10 cellular contexts compared by ENCODE assay signal in genomic region chr1:159915571-159916239, GRCh38. TPM values are rescaled to one million over a fixed set of nuclear protein-coding genes. Genes with fewer than 3 reads are reported as not detected.
DNase-seq lines count a peak whose midpoint lies in the region; ATAC-seq and TF ChIP-seq lines count a peak whose summit lies in the region.
"Had no signal": no experiment of that assay in that cellular context is flagged by ENCODE, and none has a peak within 500 bp of the region (broad histone marks: within the 10 kb centered on the region; RNA-seq: fewer than 3 reads in every experiment).

No MANE protein-coding gene starts in this region.

- H3K9ac ChIP-seq in NT2/D1 (ENCODE audit: insufficient read length, low read depth) = peak overlapping the region; percentile 62

- H3K27ac Mint-ChIP-seq in CD8-positive, alpha-beta T cell = peak overlapping the region; percentile 75
- peak overlapping the region; percentile 6 to 31 (median 31) for H3K27ac Mint-ChIP-seq in nephron

- H3K27ac ChIP-seq in CD8-positive, alpha-beta T cell (ENCODE audit: low read depth, low read length) = no peak overlapping the region
- peak overlapping the region; percentile 21 for H3K27ac ChIP-seq in effector memory CD4-positive, alpha-beta T cell (ENCODE audit: insufficient read depth, low read length, poor library complexity, severe bottlenecking)
- H3K27ac ChIP-seq in thyroid gland = peak overlapping the region in 1 of 3 donors; percentile 7

- no peak for DNase-seq in CD8-positive, alpha-beta T cell
- DNase-seq in NT2/D1 (ENCODE audit: low read depth, low spot score) (peak; percentile 78), thyroid gland (no peak), iPS-NIHi7 (ENCODE audit: extremely low spot score) (no peak), H4 (ENCODE audit: low spot score) (no peak)
- DNase-seq in effector memory CD4-positive, alpha-beta T cell = no peak
- DNase-seq: NCI-H510A treated with DMSO at 0.1 percent for 48 hours had no signal

- H3K27me3 ChIP-seq in CD8-positive, alpha-beta T cell (ENCODE audit: insufficient read depth, low read length) = no peaks in the 10 kb centered on the region
- H3K27me3 ChIP-seq in NT2/D1 (ENCODE audit: insufficient read depth, insufficient read length) (no peaks in the 10 kb centered on the region), thyroid gland (no peaks in the 10 kb centered on the region)
- H3K27me3 ChIP-seq in effector memory CD4-positive, alpha-beta T cell (replicated peaks; ENCODE audit: control insufficient read depth, insufficient read depth, low read length, poor library complexity, severe bottlenecking) = no peaks in the 10 kb centered on the region

- H3K36me3 Mint-ChIP-seq in CD8-positive, alpha-beta T cell = peaks cover 53% of the 10 kb centered on the region
- peaks cover 8% of the 10 kb centered on the region for H3K36me3 Mint-ChIP-seq in nephron (ENCODE audit: low read depth)

- CTCF ChIA-PET in CD8-positive, alpha-beta T cell (lab: Charles Lee) = interaction anchor here (0.7 to 2.8 kb wide), 3 partner anchors 8 to 23 kb away, joined by 3 to 10 read pairs (median 6); no protein-coding TSS in a partner anchor

- intact Hi-C loops in CD8-positive, alpha-beta T cell (cut with DNase I, micrococcal nuclease) = no loop called here
- intact Hi-C loops in thyroid gland (cut with DNase I) = no loop called here

- no peak overlapping the region for H3K4me3 ChIP-seq in CD8-positive, alpha-beta T cell (ENCODE audit: low read depth, low read length)
- H3K4me3 ChIP-seq in NT2/D1 (ENCODE audit: insufficient read length, low read depth) (peak overlapping the region; percentile 5), thyroid gland (replicated peaks in 1 of 3) (no peak overlapping the region)
- no peak overlapping the region for H3K4me3 ChIP-seq in effector memory CD4-positive, alpha-beta T cell (ENCODE audit: insufficient read depth, low read depth, low read length, poor library complexity, severe bottlenecking)

- TF ChIP-seq POLR2A in thyroid gland (IDR thresholded peaks at IDR 0.05) = no peak

- peaks cover 23% of the 10 kb centered on the region for H3K36me3 ChIP-seq in CD8-positive, alpha-beta T cell (ENCODE audit: insufficient read depth, low read length)
- H3K36me3 ChIP-seq in NT2/D1 (ENCODE audit: insufficient read depth, insufficient read length, low read length) = peaks cover 43% of the 10 kb centered on the region
- H3K36me3 ChIP-seq in effector memory CD4-positive, alpha-beta T cell (ENCODE audit: control insufficient read depth, insufficient read depth, low read length) = peaks cover 41% of the 10 kb centered on the region
- H3K36me3 ChIP-seq in thyroid gland = peaks cover 20 to 30% of the 10 kb centered on the region in 2 donors

- H3K4me1 Mint-ChIP-seq in CD8-positive, alpha-beta T cell (ENCODE audit: low read depth) = peaks cover 66% of the 10 kb centered on the region
- H3K4me1 Mint-ChIP-seq in nephron = peaks cover 34% of the 10 kb centered on the region

- H3K9me3 ChIP-seq in CD8-positive, alpha-beta T cell (ENCODE audit: low read length) = no peaks in the 10 kb centered on the region
- H3K9me3 ChIP-seq in NT2/D1 (ENCODE audit: insufficient read depth, low read length) (no peaks in the 10 kb centered on the region), thyroid gland (no peaks in the 10 kb centered on the region)
- H3K9me3 ChIP-seq in effector memory CD4-positive, alpha-beta T cell (ENCODE audit: control insufficient read depth, low read length) = no peaks in the 10 kb centered on the region

- H3K9me3 Mint-ChIP-seq in CD8-positive, alpha-beta T cell = no peaks in the 10 kb centered on the region
- H3K9me3 Mint-ChIP-seq in nephron = no peaks in the 10 kb centered on the region

- ATAC-seq in CD8-positive, alpha-beta T cell = no peak
- ATAC-seq in HG02884 (IDR thresholded peaks at IDR 0.05; ENCODE audit: unreplicated experiment) = no peak

- POLR2A ChIA-PET in CD8-positive, alpha-beta T cell (lab: Charles Lee) = no interaction called here

- WGBS in thyroid gland, 2 donors = 78 to 84% methylated on average over 5 of the region's 5 CpGs

- no peaks in the 10 kb centered on the region for H3K27me3 Mint-ChIP-seq in CD8-positive, alpha-beta T cell (ENCODE audit: low read depth)
- H3K27me3 Mint-ChIP-seq in nephron (ENCODE audit: low read depth) = peaks cover 4% of the 10 kb centered on the region

- peaks cover 24% of the 10 kb centered on the region for H3K4me1 ChIP-seq in CD8-positive, alpha-beta T cell (ENCODE audit: insufficient read depth, low read length)
- H3K4me1 ChIP-seq in NT2/D1 (ENCODE audit: insufficient read depth, insufficient read length) (peaks cover 58% of the 10 kb centered on the region), thyroid gland (peaks cover 0 to 35% of the 10 kb centered on the region in 2 donors)
- H3K4me1 ChIP-seq in effector memory CD4-positive, alpha-beta T cell (ENCODE audit: control insufficient read depth, insufficient read depth, low read length, poor library complexity, severe bottlenecking) = peaks cover 35% of the 10 kb centered on the region

- no peak for TF ChIP-seq CTCF in CD8-positive, alpha-beta T cell (IDR thresholded peaks at IDR 0.05)
- TF ChIP-seq CTCF in nephron (IDR thresholded peaks at IDR 0.05; ENCODE audit: unreplicated experiment in 3 of 3) (no peak), thyroid gland (IDR thresholded peaks at IDR 0.05) (no peak)

- H3K4me3 Mint-ChIP-seq in CD8-positive, alpha-beta T cell = no peak overlapping the region
- no peak overlapping the region for H3K4me3 Mint-ChIP-seq in nephron

RNA-seq across cellular contexts. Expression of gene TAGLN2, which starts 9.6 kb away (rescaled TPM):
- 100 to 1,000 TPM; 235 to 238 TPM for total RNA-seq in CD8-positive, alpha-beta T cell
- 100 to 1,000 TPM; 104 to 170 (median 151) TPM for total RNA-seq in thyroid gland
- 444 and 497 TPM in 2 replicates for total RNA-seq in H4 (2014; rRNA removed; shearing (Covaris generic))

RNA-seq across cellular contexts. Expression of gene CFAP45, which starts 15.7 kb away (rescaled TPM):
- 1 to 10 TPM; 4.9 to 7.1 TPM for total RNA-seq in CD8-positive, alpha-beta T cell
- under 1 TPM in 2 of 4 donors, not detected in 2; 0.56 to 0.94 TPM for total RNA-seq in thyroid gland
- total RNA-seq in H4 (2014; rRNA removed; shearing (Covaris generic)) = 0.21 and 0.62 TPM in 2 replicates

RNA-seq across cellular contexts. Expression of gene IGSF9, which starts 29.7 kb away (rescaled TPM):
- not detected for total RNA-seq in CD8-positive, alpha-beta T cell
- 1 to 10 TPM in 3 of 4 donors, under 1 TPM in 1; 0.71 to 1.9 (median 1.4) TPM for total RNA-seq in thyroid gland
- 0.47 and 0.52 TPM in 2 replicates for total RNA-seq in H4 (2014; rRNA removed; shearing (Covaris generic))
- total RNA-seq: renal cortical epithelial cell had no signal

RNA-seq across cellular contexts. Expression of gene SLAMF9, which starts 38.3 kb away (rescaled TPM):
- total RNA-seq in CD8-positive, alpha-beta T cell = not detected
- not detected for total RNA-seq in thyroid gland
- total RNA-seq in H4 (2014; rRNA removed; shearing (Covaris generic)) = 2.2 TPM in 1 of 2 replicates, not detected in the other
- total RNA-seq: renal cortical epithelial cell had no signal

RNA-seq across cellular contexts. Expression of gene VSIG8, which starts 53.2 kb away (rescaled TPM):
- total RNA-seq in CD8-positive, alpha-beta T cell = not detected
- total RNA-seq in thyroid gland = under 1 TPM in 1 of 4 donors, not detected in 3; 0.11 TPM
- total RNA-seq in H4 (2014; rRNA removed; shearing (Covaris generic)) = 0.14 TPM in 1 of 2 replicates, not detected in the other
- total RNA-seq: renal cortical epithelial cell had no signal
